Comparison of ENCODE assay signal across 8 cellular contexts in genomic region chr7:128031901-128032604, GRCh38. TPM values are rescaled to one million over a fixed set of nuclear protein-coding genes. Genes with fewer than 3 reads are reported as not detected.
DNase-seq lines count a peak whose midpoint lies in the region; ATAC-seq and TF ChIP-seq lines count a peak whose summit lies in the region.

No MANE protein-coding gene starts in this region.

- peak; percentile 65 for ATAC-seq in GM19395 (IDR thresholded peaks at IDR 0.05; ENCODE audit: unreplicated experiment)
- ATAC-seq in HG03460 (IDR thresholded peaks at IDR 0.05; ENCODE audit: unreplicated experiment): no peak

- TF ChIP-seq CTCF in BJ (IDR thresholded peaks at IDR 0.05; ENCODE audit: insufficient read depth, low read depth, low read length) (peak; percentile 30; the same call in 1 of the 2 replicates), brain microvascular endothelial cell (IDR thresholded peaks at IDR 0.05; ENCODE audit: low read depth, low read length, missing control alignments) (peak; percentile 30)

- in situ Hi-C loops in brain microvascular endothelial cell (cut with HindIII; ENCODE audit: low pct_ligation_motif_present, low sequenced_read_pairs): no loop called here

- peak overlapping the region; percentile 25 for H3K27ac ChIP-seq in brain microvascular endothelial cell
- H3K27ac ChIP-seq in iPS-18a (ENCODE audit: low read length): no peak overlapping the region

- H3K4me3 ChIP-seq in BJ (ENCODE audit: low read depth, low read length) (peak overlapping the region; percentile 47), brain microvascular endothelial cell (ENCODE audit: low read depth, low read length) (peak overlapping the region; percentile 45), iPS-18a (ENCODE audit: low read length) (peak overlapping the region; percentile 61)

- CTCF ChIA-PET in BJ (lab: Yijun Ruan, JAX): interaction anchor here (0.6 to 1.0 kb wide), 3 partner anchors 13 to 176 kb away, joined by 3 read pairs; no protein-coding TSS in a partner anchor

- H3K27me3 ChIP-seq in BJ (ENCODE audit: control insufficient read depth, insufficient read depth, low read length) (no peaks in the 10 kb centered on the region), brain microvascular endothelial cell (replicated peaks) (no peaks in the 10 kb centered on the region), iPS-18a (ENCODE audit: control insufficient read depth, insufficient read depth, low read length) (peaks cover 38% of the 10 kb centered on the region)

- POLR2A ChIA-PET in BJ (lab: Charles Lee): no interaction called here

- H3K4me1 ChIP-seq in iPS-18a (ENCODE audit: control insufficient read depth, low read depth, low read length): peaks cover 25% of the 10 kb centered on the region

- peak overlapping the region; percentile 44 for H3K9ac ChIP-seq in iPS-18a (ENCODE audit: low read length)

- DNase-seq in BJ (ENCODE audit: low read depth) (peak; percentile 36), HPDE6-E6E7 (ENCODE audit: extremely low spot score) (peak; percentile 85), UCSD-AML1 (lab: John Stamatoyannopoulos, UW; ENCODE audit: unreplicated experiment) (peak; percentile 28), brain microvascular endothelial cell (peak; percentile 88), smooth muscle cell of the brain vasculature (ENCODE audit: low read depth, low spot score) (peak; percentile 49)

- no peaks in the 10 kb centered on the region for H3K9me3 ChIP-seq in iPS-18a (ENCODE audit: control insufficient read depth, low read depth, low read length)

- H3K36me3 ChIP-seq in BJ (ENCODE audit: control insufficient read depth, insufficient read depth, low read length) (0 out of 2 replicates have a peak, but pooled peaks cover 2% of the 10 kb centered on the region), brain microvascular endothelial cell (replicated peaks) (peaks cover 6% of the 10 kb centered on the region), iPS-18a (ENCODE audit: control insufficient read depth, low read depth, low read length) (peaks cover 10% of the 10 kb centered on the region)

RNA-seq across cellular contexts. Expression of gene LRRC4, which starts 0.8 kb away (rescaled TPM):
- polyA plus RNA-seq in BJ (2011; rRNA removed): 0.10 and 0.12 TPM in 2 replicates
- polyA minus RNA-seq in BJ (2011; rRNA and poly(A)+ RNA removed): 0.24 and 0.36 TPM in 2 replicates

Comparison
In these comparisons a context has a peak if more than half of its experiments do, and no peak if none do; other contexts are left out.
1. DNase-seq: peak in every context shown above with its lines; median percentile 88 in brain microvascular endothelial cell; 85 in HPDE6-E6E7; 49 in smooth muscle cell of the brain vasculature; 36 in BJ; 28 in UCSD-AML1.